In the genomic region with DNA sequence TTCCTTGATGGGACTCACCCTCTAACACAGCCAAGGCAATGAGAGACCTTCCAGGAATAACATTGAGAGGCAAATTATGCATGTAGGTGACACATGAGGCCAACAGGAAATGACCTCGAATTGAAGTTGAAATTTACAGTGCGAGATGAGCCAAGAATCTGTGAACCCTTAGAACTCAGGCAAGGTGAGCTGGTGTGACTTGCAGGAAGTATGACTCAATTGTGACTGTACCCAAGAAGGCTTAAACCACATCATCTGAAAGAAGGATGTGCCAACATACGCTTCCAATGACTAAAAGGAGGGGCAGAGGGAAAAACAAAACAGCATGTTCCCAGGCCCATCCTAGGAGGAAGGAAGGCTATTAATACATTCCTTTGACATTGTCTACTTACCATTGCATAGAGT, we compare ENCODE assay signal across 8 cellular contexts. TPM values are rescaled to one million over a fixed set of nuclear protein-coding genes. Genes with fewer than 3 reads are reported as not detected.
DNase-seq lines count a peak whose midpoint lies in the region; ATAC-seq and TF ChIP-seq lines count a peak whose summit lies in the region.

No MANE protein-coding gene starts in this region.

- H3K27ac Mint-ChIP-seq in MCF 10A (ENCODE audit: low read depth, unreplicated experiment) = peak overlapping the region; percentile 86

- peaks cover 6% of the 10 kb centered on the region for H3K36me3 Mint-ChIP-seq in MCF 10A (ENCODE audit: insufficient read depth, unreplicated experiment)

- H3K9me3 ChIP-seq in muscle layer of duodenum (ENCODE audit: control insufficient read depth in 1 of 2, low read length in 2 of 2) = no peaks in the 10 kb centered on the region

- POLR2A ChIA-PET in MCF 10A (lab: Yijun Ruan, JAX) = interaction anchor here (0.6 to 3.7 kb wide), 12 partner anchors 10 to 142 kb away, joined by 3 to 32 read pairs (median 4); partner anchors contain the start of gene PSMD12

- ATAC-seq in HG03571 (IDR thresholded peaks at IDR 0.05; ENCODE audit: unreplicated experiment) = no peak
- ATAC-seq in GM21390 (IDR thresholded peaks at IDR 0.05; ENCODE audit: unreplicated experiment) = no peak

- intact Hi-C loops in MCF 10A (cut with micrococcal nuclease) = loop anchor here (1.0 kb wide), 1 partner anchor 9 kb away; no protein-coding TSS in a partner anchor

- H3K27me3 Mint-ChIP-seq in MCF 10A (ENCODE audit: insufficient read depth, unreplicated experiment) = no peaks in the 10 kb centered on the region

- peak in 3 of 4 experiments; percentile 11 to 30 (median 13) for DNase-seq in activated CD4-positive, CD25-positive, alpha-beta regulatory T cell (lab: John Stamatoyannopoulos, UW)
- no peak for DNase-seq in activated CD4-positive, CD25-positive, alpha-beta regulatory T cell treated with anti-CD3 and anti-CD28 coated beads, Interleukin-2, amount 50 U/mL, for 72 hours
- DNase-seq in SKM-1 treated with dmso at 0.1 percent for 144 hours (lab: John Stamatoyannopoulos, UW; ENCODE audit: unreplicated experiment) (peak; percentile 50), MCF 10A (ENCODE audit: unreplicated experiment) (peak; percentile 99), DMS79 treated with DMSO at 0.1 percent for 48 hours (lab: John Stamatoyannopoulos, UW) (no peak)

- no peaks in the 10 kb centered on the region for H3K36me3 ChIP-seq in muscle layer of duodenum (ENCODE audit: control insufficient read depth in 1 of 2, insufficient read depth in 2 of 2, low read length in 2 of 2)

- BruUV-seq in MCF 10A (replicated peaks; lab: Mats Ljungman, UMichigan) = no TSS peak

- no peaks in the 10 kb centered on the region for H3K9me3 Mint-ChIP-seq in MCF 10A (ENCODE audit: unreplicated experiment)

- CTCF ChIA-PET in MCF 10A (lab: Yijun Ruan, JAX) = interaction anchor here (1.0 to 2.2 kb wide), 2 partner anchors 13 to 43 kb away, joined by 4 to 10 read pairs; no protein-coding TSS in a partner anchor

- peak overlapping the region; percentile 29 for H3K4me3 Mint-ChIP-seq in MCF 10A (ENCODE audit: unreplicated experiment)

- no peaks in the 10 kb centered on the region for H3K27me3 ChIP-seq in muscle layer of duodenum (ENCODE audit: low read depth, low read length)

- peak overlapping the region; percentile 69 for H3K27ac ChIP-seq in muscle layer of duodenum (ENCODE audit: low read length)

- no peak overlapping the region for H3K4me3 ChIP-seq in muscle layer of duodenum (ENCODE audit: low read depth in 1 of 2, low read length in 2 of 2)

- peaks cover 35% of the 10 kb centered on the region for H3K4me1 Mint-ChIP-seq in MCF 10A (ENCODE audit: insufficient read depth, unreplicated experiment)

- H3K4me1 ChIP-seq in muscle layer of duodenum (ENCODE audit: control insufficient read depth in 1 of 2, insufficient read depth in 2 of 2, low read length in 2 of 2) = peaks cover 0 to 3% of the 10 kb centered on the region in 2 donors

- no peak for TF ChIP-seq CTCF in MCF 10A (IDR thresholded peaks at IDR 0.05; ENCODE audit: unreplicated experiment)

RNA-seq across cellular contexts. Expression of gene PITPNC1, which starts 44.8 kb away (rescaled TPM):
- 28.3 and 40.1 TPM in 2 replicates for total RNA-seq in MCF 10A (2022)

RNA-seq across cellular contexts. Expression of gene PSMD12, which starts 55.5 kb away (rescaled TPM):
- 93.1 and 107 TPM in 2 replicates for total RNA-seq in MCF 10A (2022)

Comparison
In these comparisons a context has a peak if more than half of its experiments do, and no peak if none do; other contexts are left out.
1. DNase-seq: peak in activated CD4-positive, CD25-positive, alpha-beta regulatory T cell (3 of 4), SKM-1 treated with dmso at 0.1 percent for 144 hours (single experiment) and MCF 10A (single experiment); none in activated CD4-positive, CD25-positive, alpha-beta regulatory T cell treated with anti-CD3 and anti-CD28 coated beads, Interleukin-2, amount 50 U/mL, for 72 hours (single experiment) and DMS79 treated with DMSO at 0.1 percent for 48 hours (single experiment).